In the genomic region with DNA sequence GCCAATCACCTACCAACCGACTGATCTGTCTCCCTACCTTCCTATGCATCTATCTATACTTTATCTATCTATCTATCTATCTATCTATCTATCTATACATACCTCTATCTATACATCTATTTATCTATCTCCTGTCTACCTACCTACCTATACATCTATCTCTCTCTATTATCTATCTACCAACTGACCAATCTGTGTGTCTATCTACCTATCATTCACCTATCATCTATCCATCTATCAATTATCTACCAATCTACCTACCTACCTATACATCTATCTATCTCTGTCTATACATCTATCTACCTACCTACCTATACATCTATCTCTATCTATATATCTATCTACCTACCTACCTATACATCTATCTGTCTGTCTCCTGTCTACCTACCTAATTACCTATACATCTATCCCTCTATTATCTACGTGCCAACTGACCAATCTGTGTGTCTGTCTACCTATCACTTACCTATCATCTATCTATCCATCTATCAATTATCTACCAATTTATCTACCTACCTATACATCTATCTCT, we compare ENCODE assay signal across 4 cellular contexts.
TF ChIP-seq lines count a peak whose summit lies in the region.

No MANE protein-coding gene starts in this region.

TF ChIP-seq in HEK293, 187 proteins besides CTCF, POLR2A, EP300 and RAD21:
- TF ChIP-seq ZNF366 (tag by site-specific recombination; conservative IDR thresholded peaks at IDR 0.05), result peak; percentile 42; the same call in 1 of the 2 replicates
- TF ChIP-seq, protein P1, sequence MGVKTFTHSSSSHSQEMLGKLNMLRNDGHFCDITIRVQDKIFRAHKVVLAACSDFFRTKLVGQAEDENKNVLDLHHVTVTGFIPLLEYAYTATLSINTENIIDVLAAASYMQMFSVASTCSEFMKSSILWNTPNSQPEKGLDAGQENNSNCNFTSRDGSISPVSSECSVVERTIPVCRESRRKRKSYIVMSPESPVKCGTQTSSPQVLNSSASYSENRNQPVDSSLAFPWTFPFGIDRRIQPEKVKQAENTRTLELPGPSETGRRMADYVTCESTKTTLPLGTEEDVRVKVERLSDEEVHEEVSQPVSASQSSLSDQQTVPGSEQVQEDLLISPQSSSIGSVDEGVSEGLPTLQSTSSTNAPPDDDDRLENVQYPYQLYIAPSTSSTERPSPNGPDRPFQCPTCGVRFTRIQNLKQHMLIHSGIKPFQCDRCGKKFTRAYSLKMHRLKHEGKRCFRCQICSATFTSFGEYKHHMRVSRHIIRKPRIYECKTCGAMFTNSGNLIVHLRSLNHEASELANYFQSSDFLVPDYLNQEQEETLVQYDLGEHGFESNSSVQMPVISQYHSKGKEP (tag by site-specific recombination; IDR thresholded peaks at IDR 0.05), result no peak
- TF ChIP-seq ZBTB48 (tag by site-specific recombination; IDR thresholded peaks at IDR 0.05), result no peak
- 0 out of 2 replicates have a peak, but pooled peaks have one; percentile 27 for TF ChIP-seq ZEB2 (tag by site-specific recombination; IDR thresholded peaks at IDR 0.05)
- TF ChIP-seq, protein P2, sequence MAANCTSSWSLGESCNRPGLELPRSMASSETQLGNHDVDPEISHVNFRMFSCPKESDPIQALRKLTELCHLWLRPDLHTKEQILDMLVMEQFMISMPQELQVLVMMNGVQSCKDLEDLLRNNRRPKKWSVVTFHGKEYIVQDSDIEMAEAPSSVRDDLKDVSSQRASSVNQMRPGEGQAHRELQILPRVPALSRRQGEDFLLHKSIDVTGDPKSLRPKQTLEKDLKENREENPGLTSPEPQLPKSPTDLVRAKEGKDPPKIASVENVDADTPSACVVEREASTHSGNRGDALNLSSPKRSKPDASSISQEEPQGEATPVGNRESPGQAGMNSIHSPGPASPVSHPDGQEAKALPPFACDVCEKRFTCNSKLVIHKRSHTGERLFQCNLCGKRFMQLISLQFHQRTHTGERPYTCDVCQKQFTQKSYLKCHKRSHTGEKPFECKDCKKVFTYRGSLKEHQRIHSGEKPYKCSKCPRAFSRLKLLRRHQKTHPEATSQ (tag by site-specific recombination; IDR thresholded peaks at IDR 0.05), result no peak

TF ChIP-seq in IMR-90, 13 proteins besides CTCF, POLR2A, EP300 and RAD21:
- no peak for TF ChIP-seq BHLHE40 (IDR thresholded peaks at IDR 0.05; ENCODE audit: low read depth, low read length)
- TF ChIP-seq, protein P3, sequence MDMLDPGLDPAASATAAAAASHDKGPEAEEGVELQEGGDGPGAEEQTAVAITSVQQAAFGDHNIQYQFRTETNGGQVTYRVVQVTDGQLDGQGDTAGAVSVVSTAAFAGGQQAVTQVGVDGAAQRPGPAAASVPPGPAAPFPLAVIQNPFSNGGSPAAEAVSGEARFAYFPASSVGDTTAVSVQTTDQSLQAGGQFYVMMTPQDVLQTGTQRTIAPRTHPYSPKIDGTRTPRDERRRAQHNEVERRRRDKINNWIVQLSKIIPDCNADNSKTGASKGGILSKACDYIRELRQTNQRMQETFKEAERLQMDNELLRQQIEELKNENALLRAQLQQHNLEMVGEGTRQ (IDR thresholded peaks at IDR 0.05; ENCODE audit: low read depth, low read length), result no peak
- no peak for TF ChIP-seq RCOR1 (IDR thresholded peaks at IDR 0.05; ENCODE audit: insufficient replicate concordance, low read length)
- TF ChIP-seq MAZ (IDR thresholded peaks at IDR 0.05; ENCODE audit: borderline replicate concordance, low read depth, low read length), result no peak
- TF ChIP-seq CHD1 (IDR thresholded peaks at IDR 0.05; ENCODE audit: low read depth, low read length), result no peak
- TF ChIP-seq, protein P4, sequence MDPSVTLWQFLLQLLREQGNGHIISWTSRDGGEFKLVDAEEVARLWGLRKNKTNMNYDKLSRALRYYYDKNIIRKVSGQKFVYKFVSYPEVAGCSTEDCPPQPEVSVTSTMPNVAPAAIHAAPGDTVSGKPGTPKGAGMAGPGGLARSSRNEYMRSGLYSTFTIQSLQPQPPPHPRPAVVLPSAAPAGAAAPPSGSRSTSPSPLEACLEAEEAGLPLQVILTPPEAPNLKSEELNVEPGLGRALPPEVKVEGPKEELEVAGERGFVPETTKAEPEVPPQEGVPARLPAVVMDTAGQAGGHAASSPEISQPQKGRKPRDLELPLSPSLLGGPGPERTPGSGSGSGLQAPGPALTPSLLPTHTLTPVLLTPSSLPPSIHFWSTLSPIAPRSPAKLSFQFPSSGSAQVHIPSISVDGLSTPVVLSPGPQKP (IDR thresholded peaks at IDR 0.05; ENCODE audit: borderline replicate concordance, low read depth, low read length), result no peak
TF ChIP-seq in IMR-90: peak in this region for 0.

TF ChIP-seq in K562, 482 proteins besides CTCF, POLR2A, EP300 and RAD21:
- TF ChIP-seq, protein P5, sequence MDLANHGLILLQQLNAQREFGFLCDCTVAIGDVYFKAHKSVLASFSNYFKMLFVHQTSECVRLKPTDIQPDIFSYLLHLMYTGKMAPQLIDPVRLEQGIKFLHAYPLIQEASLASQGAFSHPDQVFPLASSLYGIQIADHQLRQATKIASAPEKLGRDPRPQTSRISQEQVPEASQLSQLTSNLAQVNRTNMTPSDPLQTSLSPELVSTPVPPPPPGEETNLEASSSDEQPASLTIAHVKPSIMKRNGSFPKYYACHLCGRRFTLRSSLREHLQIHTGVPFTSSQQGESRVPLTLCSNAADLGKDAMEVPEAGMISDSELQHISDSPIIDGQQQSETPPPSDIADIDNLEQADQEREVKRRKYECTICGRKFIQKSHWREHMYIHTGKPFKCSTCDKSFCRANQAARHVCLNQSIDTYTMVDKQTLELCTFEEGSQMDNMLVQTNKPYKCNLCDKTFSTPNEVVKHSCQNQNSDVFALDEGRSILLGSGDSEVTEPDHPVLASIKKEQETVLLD (IDR thresholded peaks at IDR 0.05), result peak; percentile 55; the same call in 1 of the 2 replicates
- TF ChIP-seq CREBBP (IDR thresholded peaks at IDR 0.05; ENCODE audit: low read depth, low read length) (peak; percentile 95), SMAD4 (CRISPR knock-in tag; conservative IDR thresholded peaks at IDR 0.05) (no peak), ZNF589 (CRISPR knock-in tag; IDR thresholded peaks at IDR 0.05; ENCODE audit: low read depth) (no peak), SMARCA5 (IDR thresholded peaks at IDR 0.05) (peak; percentile 32; the same call in 1 of the 2 replicates), ZEB2 (IDR thresholded peaks at IDR 0.05) (peak; percentile 48), DACH1 (IDR thresholded peaks at IDR 0.05; ENCODE audit: partially characterized antibody) (peak; percentile 56)
TF ChIP-seq in K562: peak in this region for 5.

TF ChIP-seq in H1, 55 proteins besides CTCF, POLR2A, EP300 and RAD21:
- TF ChIP-seq POLR2AphosphoS5 (IDR thresholded peaks at IDR 0.05; ENCODE audit: low read depth, low read length), result no peak
